1 cellular context compared by ENCODE assay signal in genomic region chr6:100768816-100769351, GRCh38.
TF ChIP-seq lines count a peak whose summit lies in the region.

No MANE protein-coding gene starts in this region.

TF ChIP-seq in GM12878, 131 proteins besides CTCF, POLR2A, EP300 and RAD21:
- TF ChIP-seq E4F1 (IDR thresholded peaks at IDR 0.05; ENCODE audit: borderline replicate concordance, partially characterized antibody) (no peak), DPF2 (IDR thresholded peaks at IDR 0.05) (no peak)
- TF ChIP-seq, protein P1, sequence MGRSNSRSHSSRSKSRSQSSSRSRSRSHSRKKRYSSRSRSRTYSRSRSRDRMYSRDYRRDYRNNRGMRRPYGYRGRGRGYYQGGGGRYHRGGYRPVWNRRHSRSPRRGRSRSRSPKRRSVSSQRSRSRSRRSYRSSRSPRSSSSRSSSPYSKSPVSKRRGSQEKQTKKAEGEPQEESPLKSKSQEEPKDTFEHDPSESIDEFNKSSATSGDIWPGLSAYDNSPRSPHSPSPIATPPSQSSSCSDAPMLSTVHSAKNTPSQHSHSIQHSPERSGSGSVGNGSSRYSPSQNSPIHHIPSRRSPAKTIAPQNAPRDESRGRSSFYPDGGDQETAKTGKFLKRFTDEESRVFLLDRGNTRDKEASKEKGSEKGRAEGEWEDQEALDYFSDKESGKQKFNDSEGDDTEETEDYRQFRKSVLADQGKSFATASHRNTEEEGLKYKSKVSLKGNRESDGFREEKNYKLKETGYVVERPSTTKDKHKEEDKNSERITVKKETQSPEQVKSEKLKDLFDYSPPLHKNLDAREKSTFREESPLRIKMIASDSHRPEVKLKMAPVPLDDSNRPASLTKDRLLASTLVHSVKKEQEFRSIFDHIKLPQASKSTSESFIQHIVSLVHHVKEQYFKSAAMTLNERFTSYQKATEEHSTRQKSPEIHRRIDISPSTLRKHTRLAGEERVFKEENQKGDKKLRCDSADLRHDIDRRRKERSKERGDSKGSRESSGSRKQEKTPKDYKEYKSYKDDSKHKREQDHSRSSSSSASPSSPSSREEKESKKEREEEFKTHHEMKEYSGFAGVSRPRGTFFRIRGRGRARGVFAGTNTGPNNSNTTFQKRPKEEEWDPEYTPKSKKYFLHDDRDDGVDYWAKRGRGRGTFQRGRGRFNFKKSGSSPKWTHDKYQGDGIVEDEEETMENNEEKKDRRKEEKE (IDR thresholded peaks at IDR 0.05) = no peak
